In the genomic region with DNA sequence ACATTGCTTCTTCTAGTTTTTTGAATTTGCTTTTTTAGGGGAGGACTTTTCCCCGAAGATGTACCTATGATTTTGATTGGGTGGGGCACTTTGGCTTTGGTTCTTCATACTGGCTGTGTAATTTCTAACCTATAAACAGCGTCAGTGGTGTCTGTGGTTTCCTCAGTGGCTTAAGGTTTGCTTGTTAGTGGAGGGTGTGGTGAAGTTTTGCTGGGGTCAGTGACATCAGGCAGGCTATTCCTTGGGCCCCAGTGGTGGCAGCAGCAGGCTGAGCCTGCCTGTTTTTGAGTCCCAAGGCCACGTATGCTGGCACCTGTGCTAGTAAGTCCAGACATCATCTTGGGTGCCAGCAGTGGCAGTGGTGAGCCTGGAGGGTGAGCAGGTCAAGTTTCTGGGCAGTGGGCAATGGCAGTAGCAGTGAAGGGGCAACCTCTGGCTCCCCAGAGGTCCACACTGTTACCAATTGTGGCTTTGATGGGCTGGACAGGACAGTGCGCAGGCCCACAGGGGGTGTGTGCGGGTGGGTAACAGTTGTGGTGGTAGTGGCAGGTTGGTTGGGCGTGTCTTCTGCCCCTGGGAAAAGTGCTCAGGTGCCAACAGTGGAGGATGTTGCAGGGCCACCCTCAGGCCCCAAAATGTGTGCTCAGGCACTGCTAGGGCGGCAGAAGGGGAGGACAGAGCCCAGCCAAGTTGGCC, we compare ENCODE assay signal across 16 cellular contexts.
A peak's percentile ranks its signal among the peaks of the same experiment; 100 is the strongest.
DNase-seq lines count a peak whose midpoint lies in the region; ATAC-seq and FAIRE-seq lines count a peak whose summit lies in the region.
"Had no signal": no experiment of that assay in that cellular context is flagged by ENCODE, and none has a peak within 500 bp of the region (broad histone marks: within the 10 kb centered on the region; RNA-seq: fewer than 3 reads in every experiment).

No MANE protein-coding gene starts in this region.

- no peaks in the 10 kb centered on the region for H3K27me3 ChIP-seq in BLaER1

- ATAC-seq in HG03432 (IDR thresholded peaks at IDR 0.05; ENCODE audit: unreplicated experiment), result peak; percentile 51
- ATAC-seq in activated naive CD8-positive, alpha-beta T cell treated with anti-CD3 and anti-CD28 coated beads, Interleukin-2, amount 50 U/mL, for 24 hours, result peak; percentile 46
- no peak for ATAC-seq in GM18861 (IDR thresholded peaks at IDR 0.05; ENCODE audit: unreplicated experiment)
- ATAC-seq: esophagus mucosa had no signal

- H3K4me3 ChIP-seq in BLaER1, result no peak overlapping the region
- H3K4me3 ChIP-seq: lung had no signal

- no peaks in the 10 kb centered on the region for H3K9me3 Mint-ChIP-seq in activated naive CD8-positive, alpha-beta T cell treated with anti-CD3 and anti-CD28 coated beads, Interleukin-2, amount 50 U/mL, for 24 hours

- H3K4me2 ChIP-seq in BLaER1, result 0 out of 2 replicates have a peak overlapping the region, but pooled peaks have one; percentile 35
- H3K4me2 ChIP-seq: SK-N-SH had no signal

- peaks cover 8% of the 10 kb centered on the region; the same call in 1 of the 2 replicates for H3K9me3 ChIP-seq in BLaER1
- H3K9me3 ChIP-seq: SK-N-SH had no signal

- DNase-seq in GM19239 (ENCODE audit: insufficient read length, low spot score) (no peak), activated gamma-delta T cell treated with Interleukin-2 at 50 U/mL for 16 hours (no peak), dedifferentiated amniotic fluid mesenchymal stem cell (ENCODE audit: extremely low spot score) (no peak), medulla oblongata (ENCODE audit: extremely low spot score) (no peak)
- DNase-seq in activated naive CD8-positive, alpha-beta T cell treated with anti-CD3 and anti-CD28 coated beads, Interleukin-2, amount 50 U/mL, for 24 hours, result peak; percentile 2
- DNase-seq: activated CD4-positive, CD25-positive, alpha-beta regulatory T cell treated with anti-CD3 and anti-CD28 coated beads, Interleukin-2, amount 50 U/mL, for 72 hours; DMS79; NCI-H2107; SK-N-SH had no signal

- FAIRE-seq in GM19239 (lab: Jason Lieb, UNC), result peak; percentile 76
- FAIRE-seq: GM12892 had no signal

- H4K20me1 ChIP-seq in BLaER1, result peaks cover 20% of the 10 kb centered on the region; the same call in 1 of the 2 replicates

- H3K9ac ChIP-seq in BLaER1, result no peak overlapping the region
- H3K9ac ChIP-seq: parathyroid adenoma, SK-N-SH had no signal

- no peak overlapping the region for H3K4me3 Mint-ChIP-seq in activated naive CD8-positive, alpha-beta T cell treated with anti-CD3 and anti-CD28 coated beads, Interleukin-2, amount 50 U/mL, for 24 hours

- peaks cover 47% of the 10 kb centered on the region for H3K36me3 ChIP-seq in BLaER1

- H3K4me1 ChIP-seq in BLaER1, result peaks cover 22% of the 10 kb centered on the region
- H3K4me1 ChIP-seq: parathyroid adenoma had no signal

- H3K36me3 Mint-ChIP-seq in activated naive CD8-positive, alpha-beta T cell treated with anti-CD3 and anti-CD28 coated beads, Interleukin-2, amount 50 U/mL, for 24 hours (ENCODE audit: low read depth), result peaks cover 69% of the 10 kb centered on the region

- H3K27ac ChIP-seq in BLaER1, result no peak overlapping the region
- H3K27ac ChIP-seq: parathyroid adenoma had no signal

- H3K27me3 Mint-ChIP-seq in activated naive CD8-positive, alpha-beta T cell treated with anti-CD3 and anti-CD28 coated beads, Interleukin-2, amount 50 U/mL, for 24 hours, result no peaks in the 10 kb centered on the region

- H3K27ac Mint-ChIP-seq in activated naive CD8-positive, alpha-beta T cell treated with anti-CD3 and anti-CD28 coated beads, Interleukin-2, amount 50 U/mL, for 24 hours, result peak overlapping the region; percentile 62

- H3K4me1 Mint-ChIP-seq in activated naive CD8-positive, alpha-beta T cell treated with anti-CD3 and anti-CD28 coated beads, Interleukin-2, amount 50 U/mL, for 24 hours, result peaks cover 23% of the 10 kb centered on the region
